In genomic region chr1:155324717-155325595, GRCh38 we compare ENCODE assay signal across 8 cellular contexts. TPM values are rescaled to one million over a fixed set of nuclear protein-coding genes. Genes with fewer than 3 reads are reported as not detected.
DNase-seq lines count a peak whose midpoint lies in the region; ATAC-seq and TF ChIP-seq lines count a peak whose summit lies in the region.

No MANE protein-coding gene starts in this region.

- POLR2A ChIA-PET in MCF 10A (lab: Yijun Ruan, JAX): interaction anchor here (0.6 to 10.5 kb wide), 22 partner anchors 14 to 846 kb away, joined by 3 to 103 read pairs (median 6); partner anchors contain the start of genes ASH1L, CLK2, ENTREP3 and FDPS

- no peaks in the 10 kb centered on the region for H3K9me2 ChIP-seq in OCI-LY1 (ENCODE audit: low read depth, low read length)

- H3K27me3 ChIP-seq in OCI-LY1 (ENCODE audit: insufficient read depth, low read length) (no peaks in the 10 kb centered on the region), skeletal muscle tissue (ENCODE audit: control insufficient read depth in 3 of 3, insufficient read depth in 3 of 3, low read length in 3 of 3) (no peaks in the 10 kb centered on the region)

- ATAC-seq in HG02981 (IDR thresholded peaks at IDR 0.05; ENCODE audit: unreplicated experiment) (peak; percentile 1), HG03457 (IDR thresholded peaks at IDR 0.05; ENCODE audit: unreplicated experiment) (no peak), GM19463 (IDR thresholded peaks at IDR 0.05; ENCODE audit: unreplicated experiment) (no peak)

- H3F3A ChIP-seq in OCI-LY1 (ENCODE audit: insufficient read depth, low read length): peaks cover 4% of the 10 kb centered on the region; the same call in 1 of the 2 replicates

- H3K36me3 ChIP-seq in OCI-LY1 (ENCODE audit: insufficient read depth, low read length) (peaks cover 7% of the 10 kb centered on the region; the same call in 1 of the 2 replicates), skeletal muscle tissue (ENCODE audit: control insufficient read depth in 3 of 3, insufficient read depth in 3 of 3, low read length in 3 of 3) (peaks cover 2 to 5% (median 5%) of the 10 kb centered on the region in 3 donors)

- TF ChIP-seq CTCF in OCI-LY1 (IDR thresholded peaks at IDR 0.05; ENCODE audit: low read length): peak; percentile 35; the same call in 1 of the 2 replicates
- peak; percentile 25 for TF ChIP-seq CTCF in MCF 10A (IDR thresholded peaks at IDR 0.05; ENCODE audit: unreplicated experiment)

- peak overlapping the region; percentile 83 for H3K4me3 ChIP-seq in OCI-LY1 (ENCODE audit: low read depth, low read length, poor library complexity, severe bottlenecking)
- peak overlapping the region; percentile 88 to 93 (median 92) for H3K4me3 ChIP-seq in skeletal muscle tissue (ENCODE audit: low read length in 3 of 3)

- H3K79me2 ChIP-seq in OCI-LY1 (ENCODE audit: insufficient read depth, low read length): no peaks in the 10 kb centered on the region

- peak; percentile 60 for DNase-seq in DMS 273 treated with DMSO at 0.1 percent for 48 hours (lab: John Stamatoyannopoulos, UW)
- peak; percentile 50 for DNase-seq in MCF 10A (ENCODE audit: unreplicated experiment)
- peak; percentile 88 for DNase-seq in iPS-NIHi7 (ENCODE audit: extremely low spot score)

- H3K9me3 ChIP-seq in OCI-LY1 (ENCODE audit: low read length): no peaks in the 10 kb centered on the region
- H3K9me3 ChIP-seq in skeletal muscle tissue (ENCODE audit: control insufficient read depth in 3 of 3, low read length in 3 of 3): no peaks in the 10 kb centered on the region

- intact Hi-C loops in MCF 10A (cut with micrococcal nuclease): loop anchor here (1.0 to 5.0 kb wide), 3 partner anchors 48 to 267 kb away; partner anchors contain the start of gene HCN3

- peak overlapping the region; percentile 97 for H3K4me2 ChIP-seq in OCI-LY1 (ENCODE audit: low read length)

- no TSS peak for BruUV-seq in MCF 10A (replicated peaks; lab: Mats Ljungman, UMichigan)

- CTCF ChIA-PET in MCF 10A (lab: Yijun Ruan, JAX): interaction anchor here (0.5 to 10.2 kb wide), 18 partner anchors 12 to 1101 kb away, joined by 3 to 163 read pairs (median 4); partner anchors contain the start of genes FDPS and KRTCAP2

- no peaks in the 10 kb centered on the region for H3K9me3 Mint-ChIP-seq in MCF 10A (ENCODE audit: unreplicated experiment)

- peak overlapping the region; percentile 12 for H3K27ac ChIP-seq in OCI-LY1 (ENCODE audit: low read depth, low read length, poor library complexity, severe bottlenecking)
- peak overlapping the region; percentile 44 for H3K27ac ChIP-seq in skeletal muscle tissue (ENCODE audit: low read depth, low read length)

- H3K4me3 Mint-ChIP-seq in MCF 10A (ENCODE audit: unreplicated experiment): peak overlapping the region; percentile 90

- H3K4me1 Mint-ChIP-seq in MCF 10A (ENCODE audit: insufficient read depth, unreplicated experiment): peaks cover 28% of the 10 kb centered on the region

- H3K4me1 ChIP-seq in OCI-LY1 (ENCODE audit: insufficient read depth, low read length, severe bottlenecking): peaks cover 41% of the 10 kb centered on the region
- H3K4me1 ChIP-seq in skeletal muscle tissue (ENCODE audit: control insufficient read depth in 3 of 3, insufficient read depth in 3 of 3, low read length in 3 of 3): peaks cover 30 to 48% (median 35%) of the 10 kb centered on the region in 3 donors

- H3K27me3 Mint-ChIP-seq in MCF 10A (ENCODE audit: insufficient read depth, unreplicated experiment): no peaks in the 10 kb centered on the region

- peaks cover 33% of the 10 kb centered on the region for H3K36me3 Mint-ChIP-seq in MCF 10A (ENCODE audit: insufficient read depth, unreplicated experiment)

- H2AFZ ChIP-seq in OCI-LY1 (ENCODE audit: low read length): no peak overlapping the region

- no peaks in the 10 kb centered on the region for H4K20me1 ChIP-seq in OCI-LY1 (ENCODE audit: insufficient read depth, low read length)

- H3K9ac ChIP-seq in OCI-LY1 (ENCODE audit: low read length) (peak overlapping the region; percentile 88), skeletal muscle tissue (ENCODE audit: low read depth in 1 of 3, low read length in 3 of 3) (peak overlapping the region; percentile 80 to 87 (median 86))

- peak overlapping the region; percentile 55 for H3K27ac Mint-ChIP-seq in MCF 10A (ENCODE audit: low read depth, unreplicated experiment)

RNA-seq across cellular contexts. Expression of gene RUSC1, which starts 4.3 kb away (rescaled TPM):
- total RNA-seq in MCF 10A (2022) (18.6 and 19.5 TPM in 2 replicates), skeletal muscle tissue (9.4 TPM)

RNA-seq across cellular contexts. Expression of gene FDPS, which starts 16.3 kb away (rescaled TPM):
- total RNA-seq in MCF 10A (2022) (176 and 264 TPM in 2 replicates), skeletal muscle tissue (69.4 TPM)

RNA-seq across cellular contexts. Expression of gene PKLR, which starts 23.7 kb away (rescaled TPM):
- total RNA-seq in MCF 10A (2022) (not detected in 2 replicates), skeletal muscle tissue (not detected)

RNA-seq across cellular contexts. Expression of gene HCN3, which starts 47.7 kb away (rescaled TPM):
- total RNA-seq in MCF 10A (2022): 2.5 and 4.3 TPM in 2 replicates
- 1.0 TPM for total RNA-seq in skeletal muscle tissue

RNA-seq across cellular contexts. Expression of gene CLK2, which starts 51.7 kb away (rescaled TPM):
- total RNA-seq in MCF 10A (2022) (78.6 and 82.3 TPM in 2 replicates), skeletal muscle tissue (23.5 TPM)
